In the genomic region with DNA sequence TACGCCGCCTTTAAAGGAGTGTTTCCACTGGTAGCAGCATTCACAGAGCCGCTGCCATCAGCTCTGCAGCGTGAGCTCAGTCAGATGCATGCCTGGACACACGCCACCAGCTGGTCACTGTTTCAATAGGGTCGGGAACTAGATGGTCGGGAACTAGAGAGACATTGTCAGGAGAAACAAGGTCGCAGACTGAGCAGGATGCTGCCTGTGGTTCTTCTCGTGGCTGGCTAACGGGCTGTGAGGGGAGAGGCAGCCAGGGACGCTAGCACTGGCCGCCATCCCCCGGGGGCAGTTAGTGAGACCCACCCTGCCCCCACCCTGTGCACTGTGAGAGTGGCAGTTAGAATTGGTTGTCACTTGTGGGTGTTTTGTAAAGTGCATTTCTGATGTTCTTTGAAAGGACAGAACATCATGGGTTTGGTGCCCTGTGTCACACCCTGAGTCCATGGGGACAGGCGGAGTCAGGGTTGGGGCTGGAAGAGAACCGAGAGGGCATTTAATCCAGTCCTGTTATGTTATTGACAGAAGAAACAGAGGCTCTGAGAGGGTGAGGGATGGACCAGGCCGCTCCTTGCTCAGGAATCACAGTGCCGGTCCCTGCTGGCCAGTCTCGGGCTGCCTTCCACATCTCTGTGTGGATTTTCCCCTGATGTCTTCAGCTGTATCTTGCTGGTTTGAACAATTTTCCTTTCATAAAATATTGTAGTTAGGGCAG, we compare ENCODE assay signal across 8 cellular contexts.
A peak's percentile ranks its signal among the peaks of the same experiment; 100 is the strongest.
DNase-seq lines count a peak whose midpoint lies in the region; ATAC-seq, FAIRE-seq and TF ChIP-seq lines count a peak whose summit lies in the region.

No MANE protein-coding gene starts in this region.

- TF ChIP-seq RAD21 in liver (IDR thresholded peaks at IDR 0.05) = peak; percentile 14 to 56

- H3K27me3 ChIP-seq in liver (ENCODE audit: control insufficient read depth in 4 of 4, insufficient read depth in 4 of 4, low read length in 3 of 4) = peaks cover 0 to 16% (median 0%) of the 10 kb centered on the region in 4 donors

- DNase-seq in Ammon's horn (ENCODE audit: low spot score) = peak; percentile 93
- DNase-seq in NCI-H1694 treated with DMSO at 0.1 percent for 48 hours (lab: John Stamatoyannopoulos, UW) = peak; percentile 64
- DNase-seq in coronary artery (ENCODE audit: low spot score) = peak; percentile 82
- DNase-seq in urothelium cell line (ENCODE audit: low spot score) = peak; percentile 30
- no peak for DNase-seq in activated naive CD4-positive, alpha-beta T cell (lab: John Stamatoyannopoulos, UW)
- no peak for DNase-seq in GDM1 (lab: John Stamatoyannopoulos, UW)

- no peak for ATAC-seq in HG03342 (IDR thresholded peaks at IDR 0.05; ENCODE audit: unreplicated experiment)

- no peak overlapping the region for H3K9ac ChIP-seq in liver (ENCODE audit: low read depth in 1 of 2, low read length in 2 of 2)

- H3K4me3 ChIP-seq in coronary artery (peak overlapping the region; percentile 59), liver (ENCODE audit: low read depth in 1 of 3, low read length in 3 of 3) (no peak overlapping the region)

- H3K27ac ChIP-seq in coronary artery = peak overlapping the region; percentile 88 to 89
- H3K27ac ChIP-seq in liver (ENCODE audit: low read depth in 1 of 2, low read length in 2 of 2) = no peak overlapping the region

- TF ChIP-seq CTCF in coronary artery (IDR thresholded peaks at IDR 0.05) (peak; percentile 32), liver (IDR thresholded peaks at IDR 0.05; ENCODE audit: low read depth, low read length, missing input control) (no peak)

- no peaks in the 10 kb centered on the region for H3K4me1 ChIP-seq in liver (ENCODE audit: control insufficient read depth in 4 of 4, insufficient read depth in 4 of 4, low read length in 3 of 4)

- no peak for FAIRE-seq in urothelium cell line (lab: Jason Lieb, UNC)

- 37% methylated on average over 18 of the region's 18 CpGs for WGBS in liver

- no peaks in the 10 kb centered on the region for H3K36me3 ChIP-seq in liver (ENCODE audit: control insufficient read depth in 4 of 4, insufficient read depth in 3 of 4, low read depth in 1 of 4, low read length in 3 of 4)

- no peaks in the 10 kb centered on the region for H3K9me3 ChIP-seq in liver (ENCODE audit: control insufficient read depth in 4 of 4, low read length in 3 of 4)

TF ChIP-seq in liver, 16 proteins besides CTCF, POLR2A, EP300 and RAD21:
- TF ChIP-seq FOXA1 (IDR thresholded peaks at IDR 0.05) = no peak
TF ChIP-seq in liver: peak in this region for 0.

Comparison
In these comparisons a context has a peak if more than half of its experiments do, and no peak if none do; other contexts are left out.
1. DNase-seq: peak in Ammon's horn (single experiment), NCI-H1694 treated with DMSO at 0.1 percent for 48 hours (single experiment), coronary artery (single experiment) and urothelium cell line (single experiment); none in activated naive CD4-positive, alpha-beta T cell (0 of 4) and GDM1 (single experiment).
2. H3K27ac ChIP-seq: peak in coronary artery (2 of 2); none in liver (0 of 2).